7 cellular contexts compared by ENCODE assay signal in the genomic region with DNA sequence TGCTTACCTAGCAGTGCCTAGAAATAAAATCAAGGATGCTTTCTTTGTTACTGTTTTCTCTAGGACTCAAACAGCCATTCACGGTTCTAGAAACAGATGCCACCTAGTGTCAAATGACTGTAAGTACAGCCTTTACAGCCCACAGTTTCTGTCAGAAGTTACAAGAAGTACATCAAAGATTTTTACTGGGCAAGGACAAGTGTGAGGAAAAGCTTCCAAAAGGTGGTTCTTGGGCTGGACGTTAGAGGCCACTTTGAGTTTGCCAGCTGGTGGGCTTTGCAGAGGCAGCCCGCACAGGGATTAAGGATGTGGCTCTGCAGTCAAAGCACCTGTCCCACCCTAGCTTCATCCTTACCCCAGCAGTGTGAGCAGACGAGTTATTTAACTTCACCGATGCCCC. TPM values are rescaled to one million over a fixed set of nuclear protein-coding genes. Genes with fewer than 3 reads are reported as not detected.
DNase-seq lines count a peak whose midpoint lies in the region; ATAC-seq, FAIRE-seq and TF ChIP-seq lines count a peak whose summit lies in the region.

No MANE protein-coding gene starts in this region.

- H4K20me1 ChIP-seq in Karpas-422 (ENCODE audit: insufficient read depth, low read depth, low read length) (peaks cover 47% of the 10 kb centered on the region), HepG2 (ENCODE audit: insufficient read depth, low read length) (peaks cover 45% of the 10 kb centered on the region)

- H3K9me3 ChIP-seq in Karpas-422 (ENCODE audit: low read length) (no peaks in the 10 kb centered on the region), HepG2 (ENCODE audit: low read length) (no peaks in the 10 kb centered on the region), uterus (no peaks in the 10 kb centered on the region)

- intact Hi-C loops in HepG2 (cut with micrococcal nuclease; ENCODE audit: unreplicated experiment): loop anchor here (1.0 to 5.0 kb wide), 2 partner anchors 100 to 129 kb away; no protein-coding TSS in a partner anchor
- intact Hi-C loops in uterus (cut with DNase I; ENCODE audit: low total_unique reads): no loop called here

- H3K36me3 ChIP-seq in Karpas-422 (ENCODE audit: insufficient read depth, low read length) (no peaks in the 10 kb centered on the region), HepG2 (replicated peaks in 1 of 2; ENCODE audit: control insufficient read depth in 1 of 2, insufficient read depth in 2 of 2, low read length in 2 of 2) (peaks cover 0 to 1% of the 10 kb centered on the region in 2 experiments; a peak in 1 of 5 replicates), uterus (no peaks in the 10 kb centered on the region)

- 0 out of 2 replicates have a peak, but pooled peaks have one; percentile 25 for TF ChIP-seq RAD21 in HepG2 (CRISPR knock-in tag; IDR thresholded peaks at IDR 0.05)

- no peak for TF ChIP-seq POLR2A in HepG2 (IDR thresholded peaks at IDR 0.05; ENCODE audit: insufficient read depth in 1 of 2, low read depth in 2 of 2, low read length in 2 of 2)
- TF ChIP-seq POLR2A in uterus (IDR thresholded peaks at IDR 0.05): no peak

- in situ Hi-C loops in HepG2 (cut with HindIII; ENCODE audit: extremely low pct_ligation_motif_present, low pct_unique_long_range_greater_than_20kb): loop anchor here (10.0 kb wide), 1 partner anchor 131 kb away; no protein-coding TSS in a partner anchor

- H2AFZ ChIP-seq in Karpas-422 (ENCODE audit: low read length) (no peak overlapping the region), HepG2 (ENCODE audit: low read length) (no peak overlapping the region)

- CTCF ChIA-PET in HepG2 (lab: Yijun Ruan, JAX; ENCODE audit: low intra/inter-chr PET ratio, low total read pairs): interaction anchor here (1.5 kb wide), 1 partner anchor 130 kb away, joined by 5 read pairs; no protein-coding TSS in a partner anchor

- TF ChIP-seq CTCF in HepG2 (CRISPR knock-in tag; IDR thresholded peaks at IDR 0.05) (peak; percentile 82), uterus (IDR thresholded peaks at IDR 0.05) (peak; percentile 77 to 87 (median 80))

- H3K4me2 ChIP-seq in Karpas-422 (ENCODE audit: low read depth, low read length, poor library complexity, severe bottlenecking): no peak overlapping the region
- H3K4me2 ChIP-seq in HepG2 (ENCODE audit: low read depth, low read length): no peak overlapping the region

- FAIRE-seq in HepG2 (lab: Jason Lieb, UNC): peak; percentile 84

- no peaks in the 10 kb centered on the region for H3K27me3 ChIP-seq in Karpas-422 (ENCODE audit: low read length)
- no peaks in the 10 kb centered on the region for H3K27me3 ChIP-seq in HepG2 (ENCODE audit: control insufficient read depth in 1 of 2, insufficient read depth in 2 of 2, low read length in 2 of 2)
- H3K27me3 ChIP-seq in uterus: no peaks in the 10 kb centered on the region

- DNase-seq in ELR (ENCODE audit: low read depth) (peak; percentile 71), Karpas-422 (peak; percentile 86), OCI-M1 (lab: John Stamatoyannopoulos, UW) (peak; percentile 95), cerebellum (ENCODE audit: low spot score) (peak; percentile 68), HepG2 (ENCODE audit: low spot score) (peak; percentile 74), uterus (no peak)

- ATAC-seq in HepG2 (peak; percentile 36), GM21447 (IDR thresholded peaks at IDR 0.05; ENCODE audit: unreplicated experiment) (no peak)

- H3K79me2 ChIP-seq in Karpas-422 (ENCODE audit: low read length): peaks cover 73% of the 10 kb centered on the region
- H3K79me2 ChIP-seq in HepG2 (ENCODE audit: insufficient read depth, low read length): peaks cover 96% of the 10 kb centered on the region

- H3K9me2 ChIP-seq in Karpas-422 (replicated peaks; ENCODE audit: insufficient read depth, low read length): no peaks in the 10 kb centered on the region

- H3K4me1 ChIP-seq in Karpas-422 (ENCODE audit: low read length): peaks cover 12% of the 10 kb centered on the region
- H3K4me1 ChIP-seq in HepG2 (ENCODE audit: insufficient read depth, low read length): peaks cover 79% of the 10 kb centered on the region
- H3K4me1 ChIP-seq in uterus: peaks cover 6 to 23% of the 10 kb centered on the region in 2 donors

- POLR2A ChIA-PET in HepG2 (lab: Yijun Ruan, JAX): interaction anchor here (2.0 kb wide), 1 partner anchor 59 kb away, joined by 5 read pairs; no protein-coding TSS in a partner anchor

- 36% methylated on average over 5 of the region's 5 CpGs for WGBS in HepG2 (ENCODE audit: low lambda C conversion rate)

- no peak for TF ChIP-seq EP300 in HepG2 (IDR thresholded peaks at IDR 0.05; ENCODE audit: low read depth in 2 of 2, low read length in 2 of 2)
- no peak for TF ChIP-seq EP300 in HepG2 (CRISPR knock-in tag; IDR thresholded peaks at IDR 0.05; ENCODE audit: borderline replicate concordance)

- H3K4me3 ChIP-seq in Karpas-422 (ENCODE audit: low read length) (no peak overlapping the region), HepG2 (replicated peaks in 1 of 3; ENCODE audit: insufficient read depth in 1 of 3, low read depth in 2 of 3, low read length in 3 of 3) (no peak overlapping the region), uterus (no peak overlapping the region)

- BruUV-seq in HepG2 (replicated peaks; lab: Mats Ljungman, UMichigan): no TSS peak

- H3K9ac ChIP-seq in Karpas-422 (ENCODE audit: low read length): no peak overlapping the region
- no peak overlapping the region for H3K9ac ChIP-seq in HepG2 (ENCODE audit: insufficient read depth, low read depth, low read length)

- peak overlapping the region; percentile 15; the same call in 1 of the 2 replicates for H3K27ac ChIP-seq in Karpas-422 (ENCODE audit: low read length)
- H3K27ac ChIP-seq in HepG2 (ENCODE audit: extremely low read length, insufficient read depth, low read length): no peak overlapping the region
- H3K27ac ChIP-seq in uterus: no peak overlapping the region

TF ChIP-seq in HepG2, 621 proteins besides CTCF, POLR2A, EP300 and RAD21:
- TF ChIP-seq ZFP41 (CRISPR knock-in tag; IDR thresholded peaks at IDR 0.05; ENCODE audit: borderline replicate concordance) (no peak), MAFK (conservative IDR thresholded peaks at IDR 0.05 in 1 of 2, IDR thresholded peaks at IDR 0.05 in 1 of 2; ENCODE audit: low read length in 2 of 2) (no peak), BCL6 (CRISPR knock-in tag; IDR thresholded peaks at IDR 0.05) (0 out of 2 replicates have a peak, but pooled peaks have one; percentile 20), TOE1 (CRISPR knock-in tag; IDR thresholded peaks at IDR 0.05) (no peak), STAG1 (CRISPR knock-in tag; IDR thresholded peaks at IDR 0.05) (peak; percentile 77), SAP130 (CRISPR knock-in tag; IDR thresholded peaks at IDR 0.05; ENCODE audit: low read depth) (peak; percentile 48), PCBP2 (optimal IDR thresholded peaks at IDR 0.05; ENCODE audit: low read depth, low read length, poor library complexity, severe bottlenecking) (no peak), ZNF441 (CRISPR knock-in tag; IDR thresholded peaks at IDR 0.05; ENCODE audit: borderline replicate concordance) (no peak), ELF1 (CRISPR knock-in tag; IDR thresholded peaks at IDR 0.05) (0 out of 2 replicates have a peak, but pooled peaks have one; percentile 13), SMC3 (IDR thresholded peaks at IDR 0.05; ENCODE audit: low read length) (peak; percentile 73), RARG (CRISPR knock-in tag; IDR thresholded peaks at IDR 0.05; ENCODE audit: low read depth) (no peak), XRCC5 (optimal IDR thresholded peaks at IDR 0.05; ENCODE audit: low read length) (peak; percentile 32), CREB1 (IDR thresholded peaks at IDR 0.05) (no peak), CREB1 (CRISPR knock-in tag; IDR thresholded peaks at IDR 0.05) (peak; percentile 35; the same call in 1 of the 2 replicates), FOXA3 (CRISPR knock-in tag; IDR thresholded peaks at IDR 0.05) (0 out of 2 replicates have a peak, but pooled peaks have one; percentile 21)

RNA-seq across cellular contexts. Expression of a gene that starts 6.9 kb away (rescaled TPM):
- 20.9 and 21.2 TPM in 2 replicates for total RNA-seq in Karpas-422 (2014; rRNA removed; shearing (Covaris generic); ENCODE audit: low replicate concordance)
- 105 TPM for total RNA-seq in cerebellum
- total RNA-seq in HepG2 (2016; rRNA removed; fragmentation: Illumina TruSeq; extraction: Trizol): 23.7 and 32.5 TPM in 2 replicates
- total RNA-seq in HepG2 (2016; cell fraction: cytosol; rRNA removed; fragmentation: Illumina TruSeq; extraction: Trizol; ENCODE audit: low read depth): 14.5 and 15.9 TPM in 2 replicates
- 25.4 and 32.9 TPM in 2 replicates for total RNA-seq in HepG2 (2016; cell fraction: insoluble cytoplasmic fraction; rRNA removed; fragmentation: Illumina TruSeq; extraction: Trizol)
- total RNA-seq in HepG2 (2016; cell fraction: membrane; rRNA removed; fragmentation: Illumina TruSeq; extraction: Trizol): 24.7 and 24.9 TPM in 2 replicates
- total RNA-seq in HepG2 (2016; cell fraction: nucleus; rRNA removed; fragmentation: Illumina TruSeq; extraction: Trizol): 23.0 and 26.3 TPM in 2 replicates
- polyA plus RNA-seq in HepG2 (2011; rRNA removed): 14.4 and 17.6 TPM in 2 replicates
- polyA plus RNA-seq in HepG2 (2011; cell fraction: cytosol; rRNA removed): 7.2 and 11.1 TPM in 2 replicates
- polyA plus RNA-seq in HepG2 (2011; cell fraction: nucleus; rRNA removed): 15.9 and 23.4 TPM in 2 replicates
- 30.8 and 38.6 TPM in 2 replicates for polyA plus RNA-seq in HepG2 (2012)
- polyA plus RNA-seq in HepG2 (2016; cell fraction: cytosol; fragmentation: Illumina TruSeq; extraction: Trizol; ENCODE audit: low read depth): 7.4 and 9.2 TPM in 2 replicates
- polyA plus RNA-seq in HepG2 (2016; cell fraction: insoluble cytoplasmic fraction; fragmentation: Illumina TruSeq; extraction: Trizol; ENCODE audit: low read depth): 29.4 and 31.2 TPM in 2 replicates
- polyA plus RNA-seq in HepG2 (2016; cell fraction: membrane; fragmentation: Illumina TruSeq; extraction: Trizol; ENCODE audit: low read depth): 16.3 and 18.5 TPM in 2 replicates
- 29.1 and 30.5 TPM in 2 replicates for polyA plus RNA-seq in HepG2 (2016; cell fraction: nucleus; fragmentation: Illumina TruSeq; extraction: Trizol; ENCODE audit: insufficient read depth, low read depth)
- 13.3 and 14.0 TPM in 2 replicates for polyA minus RNA-seq in HepG2 (2011; rRNA and poly(A)+ RNA removed; ENCODE audit: low replicate concordance)
- 13.9 TPM in 2 replicates for polyA minus RNA-seq in HepG2 (2011; cell fraction: cytosol; rRNA and poly(A)+ RNA removed)
- polyA minus RNA-seq in HepG2 (2011; cell fraction: nucleus; rRNA and poly(A)+ RNA removed): 47.9 and 58.2 TPM in 2 replicates
- 100 to 1,000 TPM in 1 of 4 donors, 10 to 100 TPM in 3; 13.5 to 108 (median 79.4) TPM for total RNA-seq in uterus

Comparison
In these comparisons a context has a peak if more than half of its experiments do, and no peak if none do; other contexts are left out.
1. DNase-seq: peak in ELR (single experiment), Karpas-422 (single experiment), OCI-M1 (single experiment), cerebellum (single experiment) and HepG2 (single experiment); none in uterus (0 of 2).